ENCODE assay signal across 7 cellular contexts in the genomic region with DNA sequence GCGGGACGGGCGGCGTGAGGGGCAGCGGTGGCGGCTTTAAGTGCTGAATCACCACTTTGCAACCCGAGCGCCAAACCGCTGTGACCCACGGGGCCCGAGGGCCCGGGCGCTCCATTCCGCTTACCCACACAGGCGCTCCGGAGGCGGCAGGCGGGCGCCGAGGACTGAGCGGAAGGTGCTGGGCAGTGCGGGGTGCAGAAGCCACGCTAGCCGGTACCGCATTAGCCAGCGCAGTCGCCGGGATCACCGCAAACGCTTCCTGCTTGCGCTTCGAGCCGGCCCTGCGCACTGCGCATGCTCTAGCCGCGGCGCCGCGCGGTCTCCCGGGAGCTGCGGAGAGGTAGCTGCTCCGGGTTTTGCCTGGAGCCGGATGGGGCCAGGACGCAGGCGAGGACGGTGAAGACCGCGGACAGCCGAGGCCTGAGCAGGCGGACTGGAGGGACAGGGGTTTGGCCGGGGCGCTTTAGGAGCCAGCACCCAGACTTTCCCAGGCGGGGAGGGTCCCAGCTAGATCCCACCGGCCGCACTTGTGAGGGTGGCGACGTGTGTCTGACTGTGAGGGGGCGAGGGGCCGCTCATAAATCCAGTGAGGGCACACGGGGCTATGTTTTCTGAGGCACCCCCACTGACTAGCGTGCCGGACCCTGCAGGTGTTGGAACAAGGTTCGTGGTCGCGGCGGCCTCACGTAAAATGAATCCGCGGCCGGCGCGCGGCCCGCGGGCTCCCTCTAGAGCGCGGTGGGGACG. TPM values are rescaled to one million over a fixed set of nuclear protein-coding genes. Genes with fewer than 3 reads are reported as not detected.
A peak's percentile ranks its signal among the peaks of the same experiment; 100 is the strongest.
DNase-seq lines count a peak whose midpoint lies in the region; ATAC-seq and TF ChIP-seq lines count a peak whose summit lies in the region.

A gene (minus strand): TSS at position 296 of the 747 bp plus-strand sequence. CDS start 74 bp downstream, at position 222.

- ATAC-seq in HG02759 (IDR thresholded peaks at IDR 0.05; ENCODE audit: unreplicated experiment): peak; percentile 72
- ATAC-seq in sciatic nerve: peak; percentile 96

- peak; percentile 91 for DNase-seq in GM13977 (ENCODE audit: low spot score)
- DNase-seq in NCI-H1417 treated with DMSO at 0.1 percent for 48 hours (lab: John Stamatoyannopoulos, UW): peak; percentile 30
- DNase-seq in T1000 (lab: John Stamatoyannopoulos, UW): peak; percentile 94
- peak; percentile 92 for DNase-seq in astrocyte of the spinal cord (ENCODE audit: low read depth, low spot score)
- DNase-seq in hypothalamus (lab: John Stamatoyannopoulos, UW): peak; percentile 16 to 88 (median 74)
- peak; percentile 89 for DNase-seq in sciatic nerve (ENCODE audit: low spot score)

- peak within 1 kb of the TSS; percentile 78 for H3K4me3 ChIP-seq in astrocyte of the spinal cord (ENCODE audit: low read depth, low read length)

- intact Hi-C loops in sciatic nerve (cut with DNase I): loop anchor here (5.0 kb wide), 1 partner anchor 57 kb away; no protein-coding TSS in a partner anchor

- TF ChIP-seq CTCF in GM13977 (IDR thresholded peaks at IDR 0.05; ENCODE audit: extremely low read depth, insufficient read depth, missing control alignments) (peak; percentile 97), astrocyte of the spinal cord (IDR thresholded peaks at IDR 0.05; ENCODE audit: low read depth, low read length) (peak; percentile 87)

- in situ Hi-C loops in GM13977 (cut with MboI; ENCODE audit: low pct_unique_long_range_greater_than_20kb, low sequenced_read_pairs, unreplicated experiment) (loop anchor here (10.0 kb wide), 1 partner anchor 49 kb away; no protein-coding TSS in a partner anchor), astrocyte of the spinal cord (cut with HindIII; ENCODE audit: low sequenced_read_pairs) (no loop called here)

RNA-seq across cellular contexts. Expression of the gene that starts here (rescaled TPM):
- 34.8 TPM for total RNA-seq in sciatic nerve

Comparison
In these comparisons a context has a peak if more than half of its experiments do, and no peak if none do; other contexts are left out.
1. Peak in every context shown above with its lines: DNase-seq, ATAC-seq and H3K4me3 ChIP-seq.
2. DNase-seq: peak in every context shown above with its lines; median percentile 94 in T1000; 92 in astrocyte of the spinal cord; 91 in GM13977; 89 in sciatic nerve; 74 in hypothalamus; 30 in NCI-H1417 treated with DMSO at 0.1 percent for 48 hours.